In the genomic region with DNA sequence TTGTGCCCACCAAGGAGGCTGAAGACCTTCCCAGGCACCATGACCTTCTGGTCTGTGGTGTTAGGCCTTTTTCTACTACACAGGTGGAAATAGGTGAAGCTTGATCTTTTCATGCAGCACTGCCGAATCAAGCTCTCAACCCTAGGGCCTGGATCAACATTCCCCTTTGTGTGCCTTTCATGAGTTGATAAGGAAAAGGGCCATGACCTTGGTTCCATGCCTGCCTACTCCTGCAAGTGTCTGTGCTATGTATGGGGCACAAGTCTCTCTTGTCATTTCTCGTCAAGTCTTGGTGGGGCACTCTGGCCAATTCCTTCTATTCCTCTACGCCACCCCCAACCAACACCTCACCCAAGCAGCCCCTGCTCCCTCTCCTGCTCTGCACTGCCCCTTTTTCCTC, we compare ENCODE assay signal across 30 cellular contexts.
"Had no signal": no experiment of that assay in that cellular context is flagged by ENCODE, and none has a peak within 500 bp of the region (broad histone marks: within the 10 kb centered on the region; RNA-seq: fewer than 3 reads in every experiment).

No MANE protein-coding gene starts in this region.

- ATAC-seq: activated CD4-positive, alpha-beta T cell treated with anti-CD3 and anti-CD28 coated beads for 36 hours; activated naive CD4-positive, alpha-beta T cell treated with anti-CD3 and anti-CD28 coated beads, Interleukin-2, amount 50 U/mL, for 72 hours; activated T-cell treated with anti-CD3 and anti-CD28 coated beads, Interleukin-2, amount 50 U/mL, for 72 hours; effector memory CD8-positive, alpha-beta T cell; foreskin keratinocyte; gastrocnemius medialis had no signal

- H3K27ac Mint-ChIP-seq: activated CD4-positive, alpha-beta memory T cell treated with anti-CD3 and anti-CD28 coated beads, Interleukin-2, amount 10 ng/mL, durations not matched to agents 7 days and 5 days; activated CD4-positive, alpha-beta T cell treated with anti-CD3 and anti-CD28 coated beads for 36 hours; activated CD4-positive, alpha-beta T cell treated with anti-CD3 and anti-CD28 coated beads, Interleukin-2, amount 10 ng/mL, durations not matched to agents 24 days and 14 days; activated naive CD4-positive, alpha-beta T cell treated with anti-CD3 and anti-CD28 coated beads, Interleukin-2, amount 10 ng/mL, durations not matched to agents 7 days and 5 days; activated naive CD8-positive, alpha-beta T cell treated with anti-CD3 and anti-CD28 coated beads, Interleukin-2, amount 10 ng/mL, durations not matched to agents 7 days and 5 days; activated T-cell treated with anti-CD3 and anti-CD28 coated beads, Interleukin-2, amount 50 U/mL, for 24 hours; activated T-cell treated with anti-CD3 and anti-CD28 coated beads, Interleukin-2, amount 50 U/mL, for 72 hours; effector memory CD8-positive, alpha-beta T cell had no signal

- H3K36me3 ChIP-seq: ascending aorta, breast epithelium, esophagus muscularis mucosa, gastrocnemius medialis had no signal

- H3K4me1 Mint-ChIP-seq: activated CD4-positive, alpha-beta memory T cell treated with anti-CD3 and anti-CD28 coated beads, Interleukin-2, amount 10 ng/mL, durations not matched to agents 7 days and 5 days; activated CD4-positive, alpha-beta T cell treated with anti-CD3 and anti-CD28 coated beads for 36 hours; activated CD4-positive, alpha-beta T cell treated with anti-CD3 and anti-CD28 coated beads, Interleukin-2, amount 10 ng/mL, durations not matched to agents 24 days and 14 days; activated naive CD4-positive, alpha-beta T cell treated with anti-CD3 and anti-CD28 coated beads, Interleukin-2, amount 10 ng/mL, durations not matched to agents 7 days and 5 days; activated naive CD8-positive, alpha-beta T cell treated with anti-CD3 and anti-CD28 coated beads, Interleukin-2, amount 10 ng/mL, durations not matched to agents 7 days and 5 days; brain had no signal

- H3K9me3 Mint-ChIP-seq: activated CD4-positive, alpha-beta memory T cell treated with anti-CD3 and anti-CD28 coated beads, Interleukin-2, amount 10 ng/mL, durations not matched to agents 7 days and 5 days; activated naive CD4-positive, alpha-beta T cell treated with anti-CD3 and anti-CD28 coated beads, Interleukin-2, amount 10 ng/mL, durations not matched to agents 7 days and 5 days; activated naive CD4-positive, alpha-beta T cell treated with anti-CD3 and anti-CD28 coated beads, Interleukin-2, amount 50 U/mL, for 72 hours; activated naive CD8-positive, alpha-beta T cell treated with anti-CD3 and anti-CD28 coated beads, Interleukin-2, amount 10 ng/mL, durations not matched to agents 7 days and 5 days; activated T-cell treated with anti-CD3 and anti-CD28 coated beads, Interleukin-2, amount 50 U/mL, for 24 hours; activated T-cell treated with anti-CD3 and anti-CD28 coated beads, Interleukin-2, amount 50 U/mL, for 72 hours; brain; effector memory CD8-positive, alpha-beta T cell had no signal

- H3K27me3 Mint-ChIP-seq: activated naive CD4-positive, alpha-beta T cell treated with anti-CD3 and anti-CD28 coated beads, Interleukin-2, amount 10 ng/mL, durations not matched to agents 7 days and 5 days had no signal

- FAIRE-seq: colon had no signal

- H3K27me3 ChIP-seq: ascending aorta, esophagus muscularis mucosa, foreskin keratinocyte had no signal

- H3K4me3 ChIP-seq: ascending aorta, breast epithelium, esophagus muscularis mucosa, gastrocnemius medialis had no signal

- H3K4me3 Mint-ChIP-seq: activated CD4-positive, alpha-beta memory T cell treated with anti-CD3 and anti-CD28 coated beads, Interleukin-2, amount 10 ng/mL, durations not matched to agents 7 days and 5 days; activated CD4-positive, alpha-beta T cell treated with anti-CD3 and anti-CD28 coated beads for 36 hours; activated CD4-positive, alpha-beta T cell treated with anti-CD3 and anti-CD28 coated beads, Interleukin-2, amount 10 ng/mL, durations not matched to agents 24 days and 14 days; activated naive CD4-positive, alpha-beta T cell treated with anti-CD3 and anti-CD28 coated beads, Interleukin-2, amount 10 ng/mL, durations not matched to agents 7 days and 5 days; activated naive CD8-positive, alpha-beta T cell treated with anti-CD3 and anti-CD28 coated beads, Interleukin-2, amount 10 ng/mL, durations not matched to agents 7 days and 5 days; activated T-cell treated with anti-CD3 and anti-CD28 coated beads, Interleukin-2, amount 50 U/mL, for 24 hours; activated T-cell treated with anti-CD3 and anti-CD28 coated beads, Interleukin-2, amount 50 U/mL, for 72 hours; brain; effector memory CD8-positive, alpha-beta T cell had no signal

- H3K9me3 ChIP-seq: ascending aorta, breast epithelium, esophagus muscularis mucosa, gastrocnemius medialis had no signal

- DNase-seq: activated CD4-positive, alpha-beta memory T cell treated with anti-CD3 and anti-CD28 coated beads, Interleukin-2, amount 10 ng/mL, durations not matched to agents 7 days and 5 days; activated CD4-positive, alpha-beta T cell treated with anti-CD3 and anti-CD28 coated beads for 36 hours; activated CD4-positive, alpha-beta T cell treated with anti-CD3 and anti-CD28 coated beads, Interleukin-2, amount 10 ng/mL, durations not matched to agents 24 days and 14 days; activated CD4-positive, CD25-positive, alpha-beta regulatory T cell; activated CD4-positive, CD25-positive, alpha-beta regulatory T cell treated with anti-CD3 and anti-CD28 coated beads, Interleukin-2, amount 50 U/mL, for 72 hours; activated CD8-positive, alpha-beta memory T cell treated with anti-CD3 and anti-CD28 coated beads, Interleukin-2, amount 50 U/mL, for 48 hours; activated gamma-delta T cell; activated naive CD4-positive, alpha-beta T cell; activated naive CD4-positive, alpha-beta T cell treated with anti-CD3 and anti-CD28 coated beads, Interleukin-2, amount 10 ng/mL, durations not matched to agents 7 days and 5 days; activated naive CD8-positive, alpha-beta T cell treated with anti-CD3 and anti-CD28 coated beads, Interleukin-2, amount 10 ng/mL, durations not matched to agents 7 days and 5 days; activated T-cell treated with anti-CD3 and anti-CD28 coated beads for 4 hours; activated T-cell treated with anti-CD3 and anti-CD28 coated beads, Interleukin-2, amount 50 U/mL, for 24 hours; activated T-cell treated with anti-CD3 and anti-CD28 coated beads, Interleukin-2, amount 50 U/mL, for 72 hours; caudate nucleus; cortex of kidney; dermis blood vessel endothelial cell; effector CD4-positive, alpha-beta T cell; effector memory CD8-positive, alpha-beta T cell; erythroblast; foreskin keratinocyte; gastrocnemius medialis; glutamatergic neuron; T-helper 1 cell; T-helper 2 cell had no signal

- H3K36me3 Mint-ChIP-seq: activated naive CD4-positive, alpha-beta T cell treated with anti-CD3 and anti-CD28 coated beads, Interleukin-2, amount 10 ng/mL, durations not matched to agents 7 days and 5 days; activated naive CD4-positive, alpha-beta T cell treated with anti-CD3 and anti-CD28 coated beads, Interleukin-2, amount 50 U/mL, for 72 hours; activated naive CD8-positive, alpha-beta T cell treated with anti-CD3 and anti-CD28 coated beads, Interleukin-2, amount 10 ng/mL, durations not matched to agents 7 days and 5 days; brain had no signal
